Comparison of ENCODE assay signal across 1 cellular context in the genomic region with DNA sequence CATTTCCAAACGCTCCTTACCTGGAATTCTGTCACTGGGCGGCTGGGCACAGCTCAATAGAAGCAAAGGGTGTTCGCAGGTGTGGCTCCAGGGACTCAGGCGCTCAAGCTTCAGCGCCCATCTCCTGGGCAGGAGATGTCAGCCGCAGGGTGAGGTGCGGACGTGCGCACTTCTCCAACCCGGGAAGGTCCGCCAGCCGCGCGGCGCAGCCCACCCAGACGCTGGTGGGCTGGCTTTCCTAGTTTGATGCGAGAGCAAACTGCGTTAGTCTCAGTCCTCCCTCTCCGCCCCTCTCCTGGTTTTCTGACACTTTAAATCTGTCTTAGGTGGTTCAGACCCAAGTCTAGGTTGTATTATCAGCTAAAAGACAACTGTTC.
TF ChIP-seq lines count a peak whose summit lies in the region.

No MANE protein-coding gene starts in this region.

TF ChIP-seq in HepG2, 621 proteins besides CTCF, POLR2A, EP300 and RAD21 (continued from another document):
- TF ChIP-seq HNF1A (IDR thresholded peaks at IDR 0.05; ENCODE audit: low read depth), result no peak
- TF ChIP-seq HNF1A (CRISPR knock-in tag; IDR thresholded peaks at IDR 0.05; ENCODE audit: borderline replicate concordance), result no peak
- no peak for TF ChIP-seq MEF2D (CRISPR knock-in tag; IDR thresholded peaks at IDR 0.05)
- no peak for TF ChIP-seq FOXJ3 (CRISPR knock-in tag; IDR thresholded peaks at IDR 0.05; ENCODE audit: borderline replicate concordance)
- TF ChIP-seq GTF2F1 (IDR thresholded peaks at IDR 0.05; ENCODE audit: low read length), result no peak
- TF ChIP-seq ZNF563 (CRISPR knock-in tag; IDR thresholded peaks at IDR 0.05), result no peak
- no peak for TF ChIP-seq HES4 (CRISPR knock-in tag; IDR thresholded peaks at IDR 0.05; ENCODE audit: borderline replicate concordance)
- TF ChIP-seq, protein P1, sequence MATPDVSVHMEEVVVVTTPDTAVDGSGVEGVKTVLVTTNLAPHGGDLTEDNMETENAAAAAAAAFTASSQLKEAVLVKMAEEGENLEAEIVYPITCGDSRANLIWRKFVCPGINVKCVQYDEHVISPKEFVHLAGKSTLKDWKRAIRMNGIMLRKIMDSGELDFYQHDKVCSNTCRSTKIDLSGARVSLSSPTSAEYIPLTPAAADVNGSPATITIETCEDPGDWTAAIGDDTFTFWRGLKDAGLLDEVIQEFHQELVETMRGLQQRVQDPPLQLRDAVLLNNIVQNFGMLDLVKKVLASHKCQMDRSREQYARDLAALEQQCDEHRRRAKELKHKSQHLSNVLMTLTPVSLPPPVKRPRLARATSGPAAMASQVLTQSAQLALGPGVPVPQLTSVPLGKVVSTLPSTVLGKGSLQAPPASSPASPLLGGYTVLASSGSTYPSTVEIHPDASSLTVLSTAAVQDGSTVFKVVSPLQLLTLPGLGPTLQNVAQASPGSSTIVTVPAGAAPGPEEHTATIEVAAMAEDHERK (CRISPR knock-in tag; IDR thresholded peaks at IDR 0.05; ENCODE audit: low read depth), result no peak
- no peak for TF ChIP-seq TP53 (CRISPR knock-in tag; conservative IDR thresholded peaks at IDR 0.05)
- no peak for TF ChIP-seq CCAR2 (optimal IDR thresholded peaks at IDR 0.05; ENCODE audit: low read depth, low read length)
